In genomic region chr18:54192900-54193299, GRCh38 we compare ENCODE assay signal across 17 cellular contexts. TPM values are rescaled to one million over a fixed set of nuclear protein-coding genes. Genes with fewer than 3 reads are reported as not detected.
DNase-seq lines count a peak whose midpoint lies in the region; ATAC-seq and TF ChIP-seq lines count a peak whose summit lies in the region.
"Had no signal": no experiment of that assay in that cellular context is flagged by ENCODE, and none has a peak within 500 bp of the region (broad histone marks: within the 10 kb centered on the region; RNA-seq: fewer than 3 reads in every experiment).

No MANE protein-coding gene starts in this region.

- no peak overlapping the region for H3K4me3 ChIP-seq in Karpas-422 (ENCODE audit: low read length)
- no peak overlapping the region for H3K4me3 ChIP-seq in mammary epithelial cell (replicated peaks in 1 of 3; ENCODE audit: insufficient read depth in 1 of 3, low read depth in 2 of 3, low read length in 3 of 3)
- no peak overlapping the region for H3K4me3 ChIP-seq in smooth muscle cell
- H3K4me3 ChIP-seq in neuronal stem cell (ENCODE audit: low read length in 2 of 2): no peak overlapping the region
- H3K4me3 ChIP-seq: MG63 had no signal

- no peaks in the 10 kb centered on the region for H3K9me3 ChIP-seq in Karpas-422 (ENCODE audit: low read length)
- no peaks in the 10 kb centered on the region for H3K9me3 ChIP-seq in mammary epithelial cell (replicated peaks; ENCODE audit: insufficient read depth, low read length)
- H3K9me3 ChIP-seq in smooth muscle cell (replicated peaks; ENCODE audit: low read depth): no peaks in the 10 kb centered on the region
- no peaks in the 10 kb centered on the region for H3K9me3 ChIP-seq in neuronal stem cell (replicated peaks in 1 of 2; ENCODE audit: control insufficient read depth in 2 of 2, insufficient read depth in 1 of 2, low read depth in 1 of 2, low read length in 2 of 2)
- H3K9me3 ChIP-seq: MG63 had no signal

- H3K4me2 ChIP-seq in Karpas-422 (ENCODE audit: low read depth, low read length, poor library complexity, severe bottlenecking): no peak overlapping the region
- H3K4me2 ChIP-seq in mammary epithelial cell (ENCODE audit: insufficient read depth, low read depth, low read length): no peak overlapping the region
- H3K4me2 ChIP-seq in smooth muscle cell: no peak overlapping the region
- H3K4me2 ChIP-seq in neuronal stem cell (ENCODE audit: insufficient read depth, low read length, poor library complexity, severe bottlenecking): no peak overlapping the region
- H3K4me2 ChIP-seq: KMS-11 had no signal

- H3K79me1 ChIP-seq in neuronal stem cell (ENCODE audit: low read depth, low read length): no peaks in the 10 kb centered on the region

- CTCF ChIA-PET in mammary epithelial cell (lab: Charles Lee; ENCODE audit: low non-redundant PET): interaction anchor here (0.6 kb wide), 1 partner anchor 77 kb away, joined by 6 read pairs; the partner anchor contains the start of gene POLI

- H2AFZ ChIP-seq in Karpas-422 (ENCODE audit: low read length) (no peak overlapping the region), mammary epithelial cell (ENCODE audit: low read depth, low read length) (no peak overlapping the region), smooth muscle cell (ENCODE audit: low read depth) (no peak overlapping the region), neuronal stem cell (ENCODE audit: low read length) (no peak overlapping the region)

- peak overlapping the region; percentile 45 for H3K27ac ChIP-seq in Karpas-422 (ENCODE audit: low read length)
- no peak overlapping the region for H3K27ac ChIP-seq in mammary epithelial cell (ENCODE audit: insufficient read depth, low read depth, low read length)
- peak overlapping the region; percentile 77 for H3K27ac ChIP-seq in foreskin keratinocyte
- peak overlapping the region; percentile 94 for H3K27ac ChIP-seq in smooth muscle cell (ENCODE audit: low read depth)
- no peak overlapping the region for H3K27ac ChIP-seq in neuronal stem cell (replicated peaks; ENCODE audit: low read length)
- H3K27ac ChIP-seq: KMS-11 had no signal

- H3K36me3 ChIP-seq in Karpas-422 (ENCODE audit: insufficient read depth, low read length): peaks cover 37% of the 10 kb centered on the region; the same call in 1 of the 2 replicates
- H3K36me3 ChIP-seq in mammary epithelial cell (ENCODE audit: insufficient read depth, low read length): peaks cover 9% of the 10 kb centered on the region
- H3K36me3 ChIP-seq in smooth muscle cell (ENCODE audit: low read depth): no peaks in the 10 kb centered on the region
- no peaks in the 10 kb centered on the region for H3K36me3 ChIP-seq in neuronal stem cell (replicated peaks in 1 of 2; ENCODE audit: control insufficient read depth in 2 of 2, insufficient read depth in 2 of 2, low read length in 2 of 2)

- H3K9ac ChIP-seq in Karpas-422 (ENCODE audit: low read length): no peak overlapping the region
- H3K9ac ChIP-seq in mammary epithelial cell (ENCODE audit: insufficient read depth, low read length): no peak overlapping the region
- peak overlapping the region; percentile 44 for H3K9ac ChIP-seq in smooth muscle cell (ENCODE audit: low read depth)
- H3K9ac ChIP-seq in neuronal stem cell (ENCODE audit: low read depth, low read length, poor library complexity): no peak overlapping the region
- H3K9ac ChIP-seq: KMS-11 had no signal

- H3F3A ChIP-seq in smooth muscle cell (ENCODE audit: low read depth): no peaks in the 10 kb centered on the region

- DNase-seq in Karpas-422: no peak
- DNase-seq in mammary epithelial cell: peak; percentile 70
- DNase-seq in foreskin keratinocyte: peak; percentile 48 to 79
- no peak for DNase-seq in smooth muscle cell (lab: John Stamatoyannopoulos, UW; ENCODE audit: unreplicated experiment)
- DNase-seq in C1 segment of cervical spinal cord (lab: John Stamatoyannopoulos, UW): no peak
- no peak for DNase-seq in neuronal stem cell (ENCODE audit: low spot score)
- DNase-seq in T-helper 1 cell: no peak
- DNase-seq: ACHN, AML-193, DMS53, HFFc6, MG63, NCI-H1092, NCI-H2081 treated with DMSO at 0.1 percent for 48 hours, NCI-H524, SHP77 treated with DMSO at 0.1 percent for 48 hours had no signal

- in situ Hi-C loops in mammary epithelial cell (cut with MboI; ENCODE audit: low sequenced_read_pairs in 2 of 2): no loop called here

- H2BK12ac ChIP-seq in neuronal stem cell (ENCODE audit: low read length): no peak overlapping the region

- H2BK5ac ChIP-seq in neuronal stem cell (ENCODE audit: low read length): no peak overlapping the region

- no peak overlapping the region for H3K18ac ChIP-seq in neuronal stem cell (ENCODE audit: low read length)

- no peak overlapping the region for H2AK5ac ChIP-seq in neuronal stem cell (ENCODE audit: low read depth, low read length)

- no peaks in the 10 kb centered on the region for H3K9me2 ChIP-seq in Karpas-422 (replicated peaks; ENCODE audit: insufficient read depth, low read length)

- H4K20me1 ChIP-seq in Karpas-422 (ENCODE audit: insufficient read depth, low read depth, low read length) (peaks cover 5% of the 10 kb centered on the region; the same call in 1 of the 2 replicates), mammary epithelial cell (ENCODE audit: insufficient read depth, low read length) (no peaks in the 10 kb centered on the region), smooth muscle cell (ENCODE audit: low read depth) (peaks cover 66% of the 10 kb centered on the region)

- no peak for TF ChIP-seq CTCF in mammary epithelial cell (conservative IDR thresholded peaks at IDR 0.05 in 1 of 2, IDR thresholded peaks at IDR 0.05 in 1 of 2; ENCODE audit: extremely low read depth in 1 of 2, insufficient read depth in 1 of 2, low read depth in 1 of 2, low read length in 2 of 2)
- TF ChIP-seq CTCF in foreskin keratinocyte (conservative IDR thresholded peaks at IDR 0.05): no peak
- TF ChIP-seq CTCF in smooth muscle cell (IDR thresholded peaks at IDR 0.05; ENCODE audit: borderline replicate concordance, insufficient read depth, poor library complexity, severe bottlenecking): no peak

- H4K91ac ChIP-seq in neuronal stem cell (ENCODE audit: low read depth, low read length, poor library complexity): no peak overlapping the region

- intact Hi-C loops in mammary epithelial cell (cut with micrococcal nuclease): no loop called here

- peaks cover 67% of the 10 kb centered on the region for H3K4me1 ChIP-seq in Karpas-422 (ENCODE audit: low read length)
- peaks cover 24% of the 10 kb centered on the region for H3K4me1 ChIP-seq in mammary epithelial cell (ENCODE audit: insufficient read depth, low read length)
- H3K4me1 ChIP-seq in foreskin keratinocyte: peaks cover 37% of the 10 kb centered on the region
- no peaks in the 10 kb centered on the region for H3K4me1 ChIP-seq in smooth muscle cell (ENCODE audit: low read depth)
- no peaks in the 10 kb centered on the region for H3K4me1 ChIP-seq in neuronal stem cell (ENCODE audit: control insufficient read depth in 2 of 2, insufficient read depth in 1 of 2, low read depth in 1 of 2, low read length in 2 of 2)

- dilution Hi-C loops in mammary epithelial cell (cut with HindIII; ENCODE audit: low sequenced_read_pairs): no loop called here

- 91% methylated on average over 3 of the region's 3 CpGs for WGBS in mammary epithelial cell (ENCODE audit: low coverage, missing lambda C conversion rate)
- 77% methylated on average over 3 of the region's 3 CpGs for WGBS in smooth muscle cell (ENCODE audit: low lambda C conversion rate)
- WGBS in neuronal stem cell (ENCODE audit: extremely low coverage in 2 of 2, insufficient read length in 2 of 2, insufficient replicate concordance in 1 of 2), 2 donors: no CpG with 5 or more reads among the region's 3 CpGs

- H4K8ac ChIP-seq in neuronal stem cell (ENCODE audit: low read depth, low read length): no peak overlapping the region

- H2BK120ac ChIP-seq in neuronal stem cell (ENCODE audit: low read depth, low read length): no peak overlapping the region

- peak; percentile 95 for ATAC-seq in foreskin keratinocyte

- peaks cover 90% of the 10 kb centered on the region for H3K79me2 ChIP-seq in Karpas-422 (ENCODE audit: low read length)
- H3K79me2 ChIP-seq in mammary epithelial cell (ENCODE audit: insufficient read depth, low read length): peaks cover 84% of the 10 kb centered on the region
- peaks cover 61% of the 10 kb centered on the region for H3K79me2 ChIP-seq in smooth muscle cell (ENCODE audit: low read depth)

- H3K27me3 ChIP-seq in Karpas-422 (ENCODE audit: low read length) (no peaks in the 10 kb centered on the region), mammary epithelial cell (ENCODE audit: insufficient read depth, low read length) (no peaks in the 10 kb centered on the region), foreskin keratinocyte (no peaks in the 10 kb centered on the region), smooth muscle cell (ENCODE audit: low read depth) (no peaks in the 10 kb centered on the region), neuronal stem cell (ENCODE audit: control insufficient read depth in 3 of 3, insufficient read depth in 3 of 3, low read depth in 1 of 3, low read length in 3 of 3) (no peaks in the 10 kb centered on the region)
- H3K27me3 ChIP-seq: MG63 had no signal

- no peak overlapping the region for H3K14ac ChIP-seq in neuronal stem cell (ENCODE audit: low read length)

- no peak overlapping the region for H3K23ac ChIP-seq in neuronal stem cell (ENCODE audit: low read depth, low read length, poor library complexity)

- no TSS peak for BruUV-seq in mammary epithelial cell (replicated peaks; lab: Mats Ljungman, UMichigan)

- H3K4ac ChIP-seq in neuronal stem cell (ENCODE audit: low read length): no peak overlapping the region

- H2BK15ac ChIP-seq in neuronal stem cell (ENCODE audit: low read length): no peak overlapping the region

RNA-seq across cellular contexts. Expression of gene MBD2, which starts 31.6 kb away (rescaled TPM):
- total RNA-seq in Karpas-422 (2014; rRNA removed; shearing (Covaris generic); ENCODE audit: low replicate concordance): 53.5 and 61.3 TPM in 2 replicates
- total RNA-seq in mammary epithelial cell: 100 to 1,000 TPM in 1 of 2 donors, 10 to 100 TPM in 1; 31.3 to 136 TPM
- polyA plus RNA-seq in mammary epithelial cell: 37.9 TPM
- 122 TPM for polyA minus RNA-seq in mammary epithelial cell
- 113 and 123 TPM in 2 replicates for total RNA-seq in foreskin keratinocyte
- 119 and 163 TPM in 2 replicates for polyA plus RNA-seq in foreskin keratinocyte
- total RNA-seq in smooth muscle cell: 18.8 and 28.5 TPM in 2 replicates
- polyA plus RNA-seq in smooth muscle cell: 42.6 and 63.9 TPM in 2 replicates
- polyA plus RNA-seq in neuronal stem cell (2013, experiment 1 of 2): 31.4 TPM
- 31.2 TPM for polyA plus RNA-seq in neuronal stem cell (2013, experiment 2 of 2)

Comparison
In these comparisons a context has a peak if more than half of its experiments do, and no peak if none do; other contexts are left out.
1. DNase-seq: peak in mammary epithelial cell (single experiment) and foreskin keratinocyte (2 of 2); none in Karpas-422 (single experiment), smooth muscle cell (single experiment), C1 segment of cervical spinal cord (0 of 14), neuronal stem cell (single experiment) and T-helper 1 cell (0 of 5).
2. H3K27ac ChIP-seq: peak in Karpas-422 (single experiment), foreskin keratinocyte (single experiment) and smooth muscle cell (single experiment); none in mammary epithelial cell (single experiment) and neuronal stem cell (single experiment).